In the genomic region with DNA sequence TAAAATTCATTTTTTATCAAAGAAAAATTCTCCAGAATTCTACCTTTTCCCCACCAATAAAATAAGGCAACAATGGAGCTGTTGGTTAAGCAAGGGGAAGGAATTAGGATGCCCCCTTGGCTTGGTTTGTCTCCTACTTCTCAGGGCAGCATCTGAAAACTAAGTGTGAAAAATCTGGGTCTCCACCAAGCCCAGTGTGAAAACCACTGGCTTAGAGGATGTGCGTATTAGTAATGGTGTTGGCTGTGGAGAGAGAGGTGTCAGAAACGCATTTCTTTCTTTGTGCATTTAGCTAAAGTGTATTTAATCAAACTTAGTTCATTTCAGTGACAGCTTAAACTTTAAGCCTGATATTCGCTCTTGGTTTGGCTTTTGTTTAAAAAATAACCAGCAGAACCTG, we compare ENCODE assay signal across 25 cellular contexts.
"Had no signal": no experiment of that assay in that cellular context is flagged by ENCODE, and none has a peak within 500 bp of the region (broad histone marks: within the 10 kb centered on the region; RNA-seq: fewer than 3 reads in every experiment).

No MANE protein-coding gene starts in this region.

- H3K27ac ChIP-seq: neural progenitor cell, ovary, parathyroid adenoma, psoas muscle, right lobe of liver, sigmoid colon, stomach, thoracic aorta, thyroid gland, tibial nerve, upper lobe of left lung, vagina had no signal

- H3K4me1 ChIP-seq: neural progenitor cell, parathyroid adenoma, psoas muscle, right lobe of liver, sigmoid colon, stomach, thyroid gland, tibial nerve, upper lobe of left lung, vagina had no signal

- H3K27me3 ChIP-seq: neural progenitor cell, ovary, right lobe of liver, sigmoid colon, stomach, thyroid gland, tibial nerve, upper lobe of left lung, vagina had no signal

- H3K4me2 ChIP-seq: neural progenitor cell had no signal

- ATAC-seq: naive thymus-derived CD8-positive, alpha-beta T cell; psoas muscle; right cardiac atrium; right lobe of liver; stimulated activated effector memory CD8-positive, alpha-beta T cell treated with anti-CD3 and anti-CD28 coated beads, Interleukin-12 subunit alpha, Interleukin-12 subunit beta, amount 100 ng/mL, for 72 hours; stimulated activated naive B cell treated with anti-CD40 and anti-IgM and Interleukin-4, amounts not matched to agents 10 μg/mL and 1 μg/mL and 100 μg/mL, for 72 hours had no signal

- H3K36me3 ChIP-seq: neural progenitor cell, ovary, right lobe of liver, sigmoid colon, stomach, thoracic aorta, thyroid gland, tibial nerve, upper lobe of left lung, vagina had no signal

- H3K79me2 ChIP-seq: parathyroid adenoma had no signal

- DNase-seq: naive thymus-derived CD8-positive, alpha-beta T cell; occipital lobe; ovary; posterior cingulate gyrus; psoas muscle; right cardiac atrium; right lobe of liver; sigmoid colon; small intestine; stimulated activated CD4-positive, alpha-beta T cell treated with anti-CD3 and anti-CD28 coated beads, Interleukin-15, amount 100 ng/mL, for 24 hours; stimulated activated CD4-positive, alpha-beta T cell treated with anti-CD3 and anti-CD28 coated beads, Interleukin-2, amount 100 ng/mL, for 24 hours; stimulated activated CD4-positive, alpha-beta T cell treated with anti-CD3 and anti-CD28 coated beads, Interleukin-2, amount 100 ng/mL, for 48 hours; stimulated activated CD4-positive, alpha-beta T cell treated with anti-CD3 and anti-CD28 coated beads, Interleukin-4, amount 100 ng/mL, for 24 hours; stimulated activated naive B cell treated with anti-CD40 and anti-IgM and Interleukin-4, amounts not matched to agents 10 μg/mL and 1 μg/mL and 100 μg/mL, for 72 hours; stimulated activated naive CD4-positive, alpha-beta T cell treated with Interleukin-2 at 50 U/mL for 16 hours; stomach; thyroid gland; trophoblast cell; upper lobe of left lung had no signal

- H3K4me3 ChIP-seq: neural progenitor cell, ovary, psoas muscle, right lobe of liver, sigmoid colon, stomach, thoracic aorta, thyroid gland, tibial nerve, upper lobe of left lung, vagina had no signal

- H3K9ac ChIP-seq: neural progenitor cell, parathyroid adenoma had no signal

- H3K9me3 ChIP-seq: ovary, right lobe of liver, sigmoid colon, thyroid gland, upper lobe of left lung, vagina had no signal
